17 cellular contexts compared by ENCODE assay signal in genomic region chr1:193066606-193067005, GRCh38. TPM values are rescaled to one million over a fixed set of nuclear protein-coding genes. Genes with fewer than 3 reads are reported as not detected.
DNase-seq lines count a peak whose midpoint lies in the region; ATAC-seq and TF ChIP-seq lines count a peak whose summit lies in the region.
"Had no signal": no experiment of that assay in that cellular context is flagged by ENCODE, and none has a peak within 500 bp of the region (broad histone marks: within the 10 kb centered on the region; RNA-seq: fewer than 3 reads in every experiment).

No MANE protein-coding gene starts in this region.

- H3K27ac Mint-ChIP-seq in activated T-cell treated with anti-CD3 and anti-CD28 coated beads, Interleukin-2, amount 50 U/mL, for 24 hours = peak overlapping the region; percentile 58
- peak overlapping the region; percentile 31 for H3K27ac Mint-ChIP-seq in activated naive CD8-positive, alpha-beta T cell treated with anti-CD3 and anti-CD28 coated beads for 36 hours
- H3K27ac Mint-ChIP-seq in neural crest cell (ENCODE audit: unreplicated experiment) = no peak overlapping the region
- H3K27ac Mint-ChIP-seq: activated T-helper 2 cell treated with anti-CD3 and anti-CD28 coated beads, Interferon-gamma antibody, Interleukin-2, Interleukin-4, amounts not matched to agents 10 μg/mL and 5 μg/mL and 100 μg/mL, durations not matched to agents 14 hours and 24 hours and 36 hours had no signal

- H3K9me3 ChIP-seq in left lung (no peaks in the 10 kb centered on the region), SJCRH30 (replicated peaks) (no peaks in the 10 kb centered on the region)
- H3K9me3 ChIP-seq: uterus had no signal

- H3K36me3 ChIP-seq in left lung (peaks cover 0 to 6% of the 10 kb centered on the region in 2 donors), SJCRH30 (peaks cover 4% of the 10 kb centered on the region)
- H3K36me3 ChIP-seq: uterus had no signal

- H3K27ac ChIP-seq in left lung = no peak overlapping the region
- H3K27ac ChIP-seq in SJCRH30 = no peak overlapping the region
- H3K27ac ChIP-seq: uterus had no signal

- no peak overlapping the region for H3K4me3 ChIP-seq in left lung
- H3K4me3 ChIP-seq in SJCRH30 = no peak overlapping the region
- H3K4me3 ChIP-seq: uterus had no signal

- H3K4me3 Mint-ChIP-seq in activated T-cell treated with anti-CD3 and anti-CD28 coated beads, Interleukin-2, amount 50 U/mL, for 24 hours = no peak overlapping the region
- H3K4me3 Mint-ChIP-seq in activated naive CD8-positive, alpha-beta T cell treated with anti-CD3 and anti-CD28 coated beads for 36 hours = no peak overlapping the region
- H3K4me3 Mint-ChIP-seq in neural crest cell = peak overlapping the region; percentile 0

- H3K27me3 ChIP-seq in left lung (no peaks in the 10 kb centered on the region), SJCRH30 (no peaks in the 10 kb centered on the region)
- H3K27me3 ChIP-seq: uterus had no signal

- H3K4me1 ChIP-seq in left lung (peaks cover 0 to 22% of the 10 kb centered on the region in 2 donors), SJCRH30 (peaks cover 4% of the 10 kb centered on the region)
- H3K4me1 ChIP-seq: uterus had no signal

- H3K9me3 Mint-ChIP-seq in activated T-cell treated with anti-CD3 and anti-CD28 coated beads, Interleukin-2, amount 50 U/mL, for 24 hours = no peaks in the 10 kb centered on the region
- H3K9me3 Mint-ChIP-seq in activated naive CD8-positive, alpha-beta T cell treated with anti-CD3 and anti-CD28 coated beads for 36 hours = peaks cover 9% of the 10 kb centered on the region
- H3K9me3 Mint-ChIP-seq in neural crest cell = no peaks in the 10 kb centered on the region
- H3K9me3 Mint-ChIP-seq: activated T-helper 2 cell treated with anti-CD3 and anti-CD28 coated beads, Interferon-gamma antibody, Interleukin-2, Interleukin-4, amounts not matched to agents 10 μg/mL and 5 μg/mL and 100 μg/mL, durations not matched to agents 14 hours and 24 hours and 36 hours; CD4-positive, alpha-beta memory T cell had no signal

- TF ChIP-seq CTCF in neural crest cell (conservative IDR thresholded peaks at IDR 0.05) = no peak
- TF ChIP-seq CTCF in left lung (IDR thresholded peaks at IDR 0.05) = no peak

- intact Hi-C loops in left lung (cut with DNase I) = no loop called here

- no peak for DNase-seq in activated T-cell treated with anti-CD3 and anti-CD28 coated beads, Interleukin-2, amount 50 U/mL, for 24 hours
- no peak for DNase-seq in activated T-cell treated with anti-CD3 and anti-CD28 coated beads, Interleukin-2, amount 50 U/mL, for 48 hours
- DNase-seq in activated naive CD8-positive, alpha-beta T cell treated with anti-CD3 and anti-CD28 coated beads for 36 hours = no peak
- DNase-seq in neural crest cell (ENCODE audit: low read depth, low spot score) (no peak), left lung (no peak), SJCRH30 (no peak)
- DNase-seq: amygdala; CD4-positive, alpha-beta memory T cell; DND-41; KBM-7; NCI-H1092 treated with DMSO at 0.1 percent for 48 hours; NCI-H748 treated with DMSO at 0.1 percent for 48 hours; T1000; uterus had no signal

- H3K36me3 Mint-ChIP-seq in activated T-cell treated with anti-CD3 and anti-CD28 coated beads, Interleukin-2, amount 50 U/mL, for 24 hours (ENCODE audit: low read depth) = peaks cover 43% of the 10 kb centered on the region
- H3K36me3 Mint-ChIP-seq in activated naive CD8-positive, alpha-beta T cell treated with anti-CD3 and anti-CD28 coated beads for 36 hours = peaks cover 33% of the 10 kb centered on the region
- peaks cover 11% of the 10 kb centered on the region for H3K36me3 Mint-ChIP-seq in neural crest cell (ENCODE audit: low read depth)

- peaks cover 85% of the 10 kb centered on the region for H3K4me1 Mint-ChIP-seq in activated T-cell treated with anti-CD3 and anti-CD28 coated beads, Interleukin-2, amount 50 U/mL, for 24 hours (ENCODE audit: low read depth)
- H3K4me1 Mint-ChIP-seq in activated naive CD8-positive, alpha-beta T cell treated with anti-CD3 and anti-CD28 coated beads for 36 hours = peaks cover 72% of the 10 kb centered on the region
- peaks cover 20% of the 10 kb centered on the region for H3K4me1 Mint-ChIP-seq in neural crest cell

- no peaks in the 10 kb centered on the region for H3K27me3 Mint-ChIP-seq in activated T-cell treated with anti-CD3 and anti-CD28 coated beads, Interleukin-2, amount 50 U/mL, for 24 hours
- no peaks in the 10 kb centered on the region for H3K27me3 Mint-ChIP-seq in activated naive CD8-positive, alpha-beta T cell treated with anti-CD3 and anti-CD28 coated beads for 36 hours
- H3K27me3 Mint-ChIP-seq in neural crest cell (ENCODE audit: low read depth) = no peaks in the 10 kb centered on the region
- H3K27me3 Mint-ChIP-seq: CD4-positive, alpha-beta memory T cell had no signal

- ATAC-seq in HG02798 (IDR thresholded peaks at IDR 0.05; ENCODE audit: poor library complexity, unreplicated experiment) = peak; percentile 28
- no peak for ATAC-seq in left lung
- ATAC-seq in HG02642 (IDR thresholded peaks at IDR 0.05; ENCODE audit: poor library complexity, unreplicated experiment) = no peak

RNA-seq across cellular contexts. Expression of gene RO60, which starts 7.2 kb away (rescaled TPM):
- 10 to 100 TPM; 58.2 to 62.0 TPM for total RNA-seq in activated naive CD8-positive, alpha-beta T cell treated with anti-CD3 and anti-CD28 coated beads for 36 hours
- 119 and 122 TPM in 2 replicates for total RNA-seq in neural crest cell
- total RNA-seq in left lung = 10 to 100 TPM; 70.8 to 72.0 TPM
- total RNA-seq in SJCRH30 (2014; rRNA removed; shearing (Covaris generic)) = 80.9 and 91.9 TPM in 2 replicates

RNA-seq across cellular contexts. Expression of gene UCHL5, which starts 7.4 kb away (rescaled TPM):
- total RNA-seq in activated naive CD8-positive, alpha-beta T cell treated with anti-CD3 and anti-CD28 coated beads for 36 hours = 100 to 1,000 TPM; 118 to 129 TPM
- total RNA-seq in neural crest cell = 38.7 and 40.9 TPM in 2 replicates
- 10 to 100 TPM; 27.9 to 38.7 TPM for total RNA-seq in left lung
- 36.1 and 42.2 TPM in 2 replicates for total RNA-seq in SJCRH30 (2014; rRNA removed; shearing (Covaris generic))

RNA-seq across cellular contexts. Expression of gene GLRX2, which starts 38.6 kb away (rescaled TPM):
- total RNA-seq in activated naive CD8-positive, alpha-beta T cell treated with anti-CD3 and anti-CD28 coated beads for 36 hours = 10 to 100 TPM; 36.7 to 40.4 TPM
- total RNA-seq in neural crest cell = 18.3 and 20.5 TPM in 2 replicates
- total RNA-seq in left lung = 10 to 100 TPM; 19.4 to 24.7 TPM
- total RNA-seq in SJCRH30 (2014; rRNA removed; shearing (Covaris generic)) = 25.8 and 29.2 TPM in 2 replicates

RNA-seq across cellular contexts. Expression of gene CDC73, which starts 55.2 kb away (rescaled TPM):
- 10 to 100 TPM; 46.3 to 47.0 TPM for total RNA-seq in activated naive CD8-positive, alpha-beta T cell treated with anti-CD3 and anti-CD28 coated beads for 36 hours
- total RNA-seq in neural crest cell (50.4 and 50.5 TPM in 2 replicates), left lung (10 to 100 TPM; 48.1 to 56.4 TPM)
- total RNA-seq in SJCRH30 (2014; rRNA removed; shearing (Covaris generic)) = 14.7 and 15.8 TPM in 2 replicates
